ENCODE assay signal across 8 cellular contexts in the genomic region with DNA sequence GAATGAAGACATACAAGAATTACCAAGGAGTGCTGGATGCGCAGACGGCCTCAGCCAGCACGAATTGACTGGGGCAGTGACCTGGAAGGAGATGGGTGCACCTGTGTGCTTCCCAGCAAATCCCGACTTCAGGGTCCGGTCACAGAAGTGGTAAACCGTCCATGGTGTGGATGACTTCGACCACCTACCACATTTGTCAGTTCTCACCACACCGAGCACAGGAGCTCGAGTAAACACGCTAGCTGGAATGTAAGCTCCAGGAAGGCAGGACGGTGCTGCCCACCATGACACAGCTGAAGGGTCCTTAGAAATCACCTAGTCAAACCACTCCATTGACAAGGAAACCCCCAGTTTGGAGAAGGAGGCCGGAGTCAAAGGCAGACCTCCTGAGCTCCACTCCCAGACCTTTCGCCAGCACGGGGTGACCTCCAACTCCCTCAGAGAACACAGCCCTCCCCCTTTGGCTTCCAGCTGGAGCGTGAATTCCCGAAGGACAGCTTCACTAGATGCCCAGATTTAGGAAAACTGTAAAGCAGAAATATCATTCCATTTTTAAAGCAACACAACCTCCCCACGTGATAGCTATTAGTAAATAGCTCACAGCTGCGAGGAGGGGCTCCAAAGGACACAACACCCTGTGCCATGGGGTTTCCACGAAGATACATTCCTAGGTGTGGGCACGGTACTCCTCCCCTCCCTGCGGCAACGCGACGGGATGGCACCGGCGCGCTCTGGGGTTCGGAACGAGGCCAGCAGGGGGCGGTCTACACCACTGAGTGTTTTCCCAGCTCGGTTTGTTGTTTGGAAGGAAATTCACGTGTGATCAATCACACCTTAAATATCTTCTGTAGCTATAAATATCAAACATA. TPM values are rescaled to one million over a fixed set of nuclear protein-coding genes. Genes with fewer than 3 reads are reported as not detected.
DNase-seq lines count a peak whose midpoint lies in the region; ATAC-seq and TF ChIP-seq lines count a peak whose summit lies in the region.

No MANE protein-coding gene starts in this region.

- no peaks in the 10 kb centered on the region for H3K4me1 Mint-ChIP-seq in CD4-positive, alpha-beta T cell (ENCODE audit: low read depth)
- H3K4me1 Mint-ChIP-seq in T-cell = peaks cover 0 to 6% (median 5%) of the 10 kb centered on the region in 3 donors

- no peaks in the 10 kb centered on the region for H3K36me3 Mint-ChIP-seq in CD4-positive, alpha-beta T cell (ENCODE audit: low read depth)
- no peaks in the 10 kb centered on the region for H3K36me3 Mint-ChIP-seq in T-cell

- POLR2A ChIA-PET in CD4-positive, alpha-beta T cell (lab: Charles Lee) = no interaction called here
- POLR2A ChIA-PET in T-cell (lab: Charles Lee) = interaction anchor here in 1 of 2 donors (0.6 kb wide), 1 partner anchor 49 kb away, joined by 3 read pairs; no protein-coding TSS in a partner anchor

- no peak overlapping the region for H3K4me3 Mint-ChIP-seq in CD4-positive, alpha-beta T cell
- H3K4me3 Mint-ChIP-seq in T-cell = no peak overlapping the region

- intact Hi-C loops in CD4-positive, alpha-beta T cell (cut with DNase I, micrococcal nuclease) = loop anchor here in 1 of 2 experiments (5.0 kb wide), 1 partner anchor 382 kb away; no protein-coding TSS in a partner anchor

- peaks cover 82% of the 10 kb centered on the region for H3K27me3 Mint-ChIP-seq in CD4-positive, alpha-beta T cell
- peaks cover 53 to 54% of the 10 kb centered on the region in 2 donors for H3K27me3 Mint-ChIP-seq in T-cell

- peak; percentile 55 for TF ChIP-seq CTCF in CD4-positive, alpha-beta T cell (IDR thresholded peaks at IDR 0.05)

- no peak overlapping the region for H3K27ac ChIP-seq in CD4-positive, alpha-beta T cell (ENCODE audit: low read depth, low read length)

- H3K9me3 Mint-ChIP-seq in CD4-positive, alpha-beta T cell = no peaks in the 10 kb centered on the region
- no peaks in the 10 kb centered on the region for H3K9me3 Mint-ChIP-seq in T-cell

- in situ Hi-C loops in T47D (cut with HindIII; ENCODE audit: low pct_unique_long_range_greater_than_20kb, low sequenced_read_pairs) = no loop called here

- CTCF ChIA-PET in CD4-positive, alpha-beta T cell (lab: Charles Lee) = interaction anchor here (0.6 kb wide), 1 partner anchor 581 kb away, joined by 3 read pairs; no protein-coding TSS in a partner anchor
- CTCF ChIA-PET in T-cell (lab: Charles Lee) = interaction anchor here in 1 of 2 donors (1.7 to 2.1 kb wide), 2 partner anchors 85 to 340 kb away, joined by 4 read pairs; no protein-coding TSS in a partner anchor

- no peak for ATAC-seq in CD4-positive, alpha-beta T cell (ENCODE audit: poor library complexity)
- ATAC-seq in T-cell (replicated peaks in 1 of 4) = peak in 1 of 4 experiments; percentile 45
- ATAC-seq in HG02763 (IDR thresholded peaks at IDR 0.05; ENCODE audit: unreplicated experiment) = no peak

- no peak overlapping the region for H3K27ac Mint-ChIP-seq in CD4-positive, alpha-beta T cell
- no peak overlapping the region for H3K27ac Mint-ChIP-seq in T-cell

- H3K9me3 ChIP-seq in CD4-positive, alpha-beta T cell (ENCODE audit: control insufficient read depth, low read length) = no peaks in the 10 kb centered on the region

- DNase-seq in CD4-positive, alpha-beta T cell = peak in 7 of 10 experiments; percentile 10 to 44 (median 19)
- DNase-seq in HK-2 (ENCODE audit: unreplicated experiment) = peak; percentile 25
- peak in 19 of 34 experiments; percentile 5 to 35 (median 13) for DNase-seq in T-cell
- DNase-seq in T47D (ENCODE audit: low read depth in 1 of 2, low spot score in 1 of 2) = peak; percentile 36 to 37
- peak; percentile 54 for DNase-seq in kidney tubule cell (ENCODE audit: low spot score)
- DNase-seq in stimulated activated CD4-positive, alpha-beta T cell treated with anti-CD3 and anti-CD28 coated beads, Interleukin-2, amount 100 ng/mL, for 24 hours = peak; percentile 51 to 75
- DNase-seq in MV-4-11 (lab: John Stamatoyannopoulos, UW) = no peak

- peaks cover 10% of the 10 kb centered on the region for H3K27me3 ChIP-seq in CD4-positive, alpha-beta T cell (ENCODE audit: control insufficient read depth, insufficient read depth, low read length)

RNA-seq across cellular contexts. Expression of gene GNAL, which starts 34.1 kb away (rescaled TPM):
- under 1 TPM; 0.11 to 0.19 TPM for total RNA-seq in CD4-positive, alpha-beta T cell
- total RNA-seq in T-cell = under 1 TPM; 0.18 to 0.86 (median 0.38) TPM

RNA-seq across cellular contexts. Expression of gene SLC35G4, which starts 45.6 kb away (rescaled TPM):
- total RNA-seq in CD4-positive, alpha-beta T cell = not detected
- total RNA-seq in T-cell = not detected
